8 cellular contexts compared by ENCODE assay signal in the genomic region with DNA sequence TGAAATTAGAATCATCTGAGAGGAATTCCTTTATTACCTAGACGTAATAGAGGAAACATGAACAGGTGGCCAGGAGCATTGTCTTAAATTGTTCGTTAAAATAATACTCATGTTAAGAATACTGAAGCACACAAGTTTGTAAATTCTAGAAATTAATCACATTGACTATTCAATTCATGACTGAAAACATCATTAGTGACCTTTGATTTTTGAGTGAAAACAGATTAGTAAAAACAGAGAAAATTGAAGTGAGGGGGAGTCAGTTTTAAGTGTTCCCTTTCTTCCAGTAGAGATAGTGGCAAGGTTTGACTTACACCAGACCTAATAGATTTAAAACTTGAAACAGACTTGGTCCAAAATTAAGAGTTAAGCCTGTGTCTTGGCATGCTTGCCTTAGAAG. TPM values are rescaled to one million over a fixed set of nuclear protein-coding genes. Genes with fewer than 3 reads are reported as not detected.
DNase-seq lines count a peak whose midpoint lies in the region; ATAC-seq and TF ChIP-seq lines count a peak whose summit lies in the region.

No MANE protein-coding gene starts in this region.

- no peak for TF ChIP-seq EP300 in gastroesophageal sphincter (IDR thresholded peaks at IDR 0.05)

- intact Hi-C loops in spleen (cut with DNase I; ENCODE audit: low total_unique reads), result no loop called here

- peaks cover 38% of the 10 kb centered on the region for H3K4me1 Mint-ChIP-seq in WTC11

- H3K4me3 ChIP-seq in HFF-Myc (replicated peaks; ENCODE audit: low read depth, low read length) (peak overlapping the region; percentile 92), gastroesophageal sphincter (peak overlapping the region; percentile 78 to 84), spleen (peak overlapping the region in 7 of 8 donors; percentile 81 to 99 (median 95))

- WGBS in gastroesophageal sphincter (ENCODE audit: low coverage in 1 of 2), 2 donors, result 0 to 10% methylated on average over 2 of the region's 2 CpGs
- 4 to 10% (median 4%) methylated on average over 2 of the region's 2 CpGs for WGBS in spleen, 5 donors

- H3K27me3 ChIP-seq in gastroesophageal sphincter, result no peaks in the 10 kb centered on the region
- no peaks in the 10 kb centered on the region for H3K27me3 ChIP-seq in spleen (replicated peaks in 1 of 7)

- DNase-seq in HFF-Myc (ENCODE audit: extremely low read depth, low read depth) (no peak), WTC11 (ENCODE audit: low spot score) (no peak), spleen (no peak), DMS53 treated with DMSO at 0.1 percent for 48 hours (lab: John Stamatoyannopoulos, UW; ENCODE audit: unreplicated experiment) (no peak), NCI-H524 (lab: John Stamatoyannopoulos, UW) (no peak), SW 1271 (lab: John Stamatoyannopoulos, UW) (no peak)
- DNase-seq in activated CD4-positive, alpha-beta T cell treated with anti-CD3 and anti-CD28 coated beads, Interleukin-2, amount 50 U/mL, for 1 hour, result no peak

- TF ChIP-seq POLR2A in gastroesophageal sphincter (IDR thresholded peaks at IDR 0.05), result no peak
- no peak for TF ChIP-seq POLR2A in spleen (IDR thresholded peaks at IDR 0.05)

- H3K4me3 Mint-ChIP-seq in WTC11, result peak overlapping the region; percentile 96

- H3K27ac Mint-ChIP-seq in WTC11, result peak overlapping the region; percentile 98; the same call in 1 of the 2 replicates

- ATAC-seq in WTC11 (no peak), gastroesophageal sphincter (no peak)

- H3K9me3 ChIP-seq in gastroesophageal sphincter, result no peaks in the 10 kb centered on the region
- no peaks in the 10 kb centered on the region for H3K9me3 ChIP-seq in spleen

- no peaks in the 10 kb centered on the region for H3K36me3 ChIP-seq in gastroesophageal sphincter
- peaks cover 0 to 16% (median 0%) of the 10 kb centered on the region in 6 donors for H3K36me3 ChIP-seq in spleen

- CTCF ChIA-PET in WTC11 (lab: Charles Lee), result no interaction called here

- H3K9me3 Mint-ChIP-seq in WTC11, result no peaks in the 10 kb centered on the region

- H3K27me3 Mint-ChIP-seq in WTC11 (ENCODE audit: low read depth), result no peaks in the 10 kb centered on the region

- POLR2A ChIA-PET in WTC11 (lab: Charles Lee), result no interaction called here

- TF ChIP-seq CTCF in HFF-Myc (IDR thresholded peaks at IDR 0.05; ENCODE audit: low read depth, low read length, missing control alignments) (no peak), WTC11 (IDR thresholded peaks at IDR 0.05) (no peak), gastroesophageal sphincter (IDR thresholded peaks at IDR 0.05) (no peak), spleen (IDR thresholded peaks at IDR 0.05 in 8 of 11, conservative IDR thresholded peaks at IDR 0.05 in 3 of 11) (no peak)

- H3K27ac ChIP-seq in gastroesophageal sphincter, result peak overlapping the region; percentile 96 to 100 (median 99)
- H3K27ac ChIP-seq in spleen, result peak overlapping the region; percentile 98 to 100 (median 100)

- H3K36me3 Mint-ChIP-seq in WTC11, result peaks cover 2% of the 10 kb centered on the region

- H3K4me1 ChIP-seq in gastroesophageal sphincter (peaks cover 5 to 72% (median 20%) of the 10 kb centered on the region in 3 donors), spleen (peaks cover 47 to 80% (median 76%) of the 10 kb centered on the region in 6 donors)

TF ChIP-seq in WTC11, 78 proteins besides CTCF, POLR2A, EP300 and RAD21:
- TF ChIP-seq, protein P1, sequence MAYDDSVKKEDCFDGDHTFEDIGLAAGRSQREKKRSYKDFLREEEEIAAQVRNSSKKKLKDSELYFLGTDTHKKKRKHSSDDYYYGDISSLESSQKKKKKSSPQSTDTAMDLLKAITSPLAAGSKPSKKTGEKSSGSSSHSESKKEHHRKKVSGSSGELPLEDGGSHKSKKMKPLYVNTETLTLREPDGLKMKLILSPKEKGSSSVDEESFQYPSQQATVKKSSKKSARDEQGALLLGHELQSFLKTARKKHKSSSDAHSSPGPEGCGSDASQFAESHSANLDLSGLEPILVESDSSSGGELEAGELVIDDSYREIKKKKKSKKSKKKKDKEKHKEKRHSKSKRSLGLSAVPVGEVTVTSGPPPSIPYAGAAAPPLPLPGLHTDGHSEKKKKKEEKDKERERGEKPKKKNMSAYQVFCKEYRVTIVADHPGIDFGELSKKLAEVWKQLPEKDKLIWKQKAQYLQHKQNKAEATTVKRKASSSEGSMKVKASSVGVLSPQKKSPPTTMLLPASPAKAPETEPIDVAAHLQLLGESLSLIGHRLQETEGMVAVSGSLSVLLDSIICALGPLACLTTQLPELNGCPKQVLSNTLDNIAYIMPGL (CRISPR knock-in tag; IDR thresholded peaks at IDR 0.05), result no peak
- TF ChIP-seq NR2C2 (CRISPR knock-in tag; IDR thresholded peaks at IDR 0.05) (no peak), GRHL2 (CRISPR knock-in tag; IDR thresholded peaks at IDR 0.05; ENCODE audit: insufficient replicate concordance, severe bottlenecking) (no peak), ELF4 (CRISPR knock-in tag; IDR thresholded peaks at IDR 0.05; ENCODE audit: low read depth) (no peak)

RNA-seq across cellular contexts. Expression of a gene that starts 1.4 kb away (rescaled TPM):
- total RNA-seq in WTC11 (2021) (27.0 to 29.0 TPM (median 28.1 TPM) in 3 replicates), gastroesophageal sphincter (10 to 100 TPM; 64.9 to 94.8 (median 89.7) TPM), spleen (10 to 100 TPM; 42.9 to 53.4 (median 49.4) TPM)
- polyA plus RNA-seq in spleen, result 10 to 100 TPM; 10.1 to 17.5 (median 10.2) TPM

RNA-seq across cellular contexts. Expression of a gene that starts 4.7 kb away (rescaled TPM):
- total RNA-seq in WTC11 (2021), result 2.1 to 2.7 TPM (median 2.6 TPM) in 3 replicates
- total RNA-seq in gastroesophageal sphincter, result 1 to 10 TPM; 4.7 to 5.4 (median 5.3) TPM
- 10 to 100 TPM; 50.8 to 83.7 (median 65.9) TPM for total RNA-seq in spleen
- 10 to 100 TPM; 56.8 to 70.0 (median 62.3) TPM for polyA plus RNA-seq in spleen

RNA-seq across cellular contexts. Expression of a gene that starts 42.2 kb away (rescaled TPM):
- total RNA-seq in WTC11 (2021) (0.55 to 1.6 TPM (median 0.82 TPM) in 3 replicates), gastroesophageal sphincter (1 to 10 TPM; 1.2 to 2.4 (median 1.6) TPM), spleen (1 to 10 TPM; 1.1 to 3.7 (median 2.0) TPM)
- under 1 TPM; 0.09 to 0.32 (median 0.11) TPM for polyA plus RNA-seq in spleen

Comparison
In these comparisons a context has a peak if more than half of its experiments do, and no peak if none do; other contexts are left out.
1. RNA of a gene that starts 4.7 kb away (total RNA-seq): 50.8 to 83.7 TPM in spleen; 4.7 to 5.4 TPM in gastroesophageal sphincter and 2.1 to 2.7 TPM in WTC11; every median in the first group is over 4 times any median in the second.
2. Peak in every context shown above with its lines, with median percentiles within 50 percentile points of each other: H3K4me3 ChIP-seq.